21 cellular contexts compared by ENCODE assay signal in the genomic region with DNA sequence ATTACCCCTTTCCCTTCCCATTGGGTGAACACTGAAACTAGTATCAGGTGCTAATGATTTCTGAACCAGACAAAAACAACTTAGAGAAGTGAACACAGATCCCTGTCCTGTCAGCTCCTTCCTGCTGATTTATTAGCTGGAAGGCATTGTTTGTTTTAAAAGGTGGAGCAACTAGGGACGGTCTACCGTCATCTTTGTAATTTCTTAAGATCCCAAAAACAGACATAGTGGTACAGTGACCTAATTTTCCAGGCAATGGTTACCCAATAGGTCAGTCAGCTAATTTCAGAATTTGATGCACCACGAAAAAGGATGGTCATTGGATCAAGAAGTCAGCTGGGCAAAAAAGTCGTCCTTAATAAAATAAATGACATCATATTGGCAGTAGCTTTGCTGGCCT. TPM values are rescaled to one million over a fixed set of nuclear protein-coding genes. Genes with fewer than 3 reads are reported as not detected.
"Had no signal": no experiment of that assay in that cellular context is flagged by ENCODE, and none has a peak within 500 bp of the region (broad histone marks: within the 10 kb centered on the region; RNA-seq: fewer than 3 reads in every experiment).

No MANE protein-coding gene starts in this region.

- H3K27me3 ChIP-seq: adrenal gland, cardiac muscle cell, suprapubic skin, transverse colon, uterus had no signal

- H3K9me3 ChIP-seq: adrenal gland, suprapubic skin, transverse colon, uterus had no signal

- DNase-seq: activated CD4-positive, alpha-beta T cell treated with anti-CD3 and anti-CD28 coated beads for 1 hour; activated CD4-positive, alpha-beta T cell treated with anti-CD3 and anti-CD28 coated beads, Interleukin-2, amount 50 U/mL, for 4 hours; activated gamma-delta T cell; adrenal gland; dermis blood vessel endothelial cell; effector memory CD4-positive, alpha-beta T cell; immature natural killer cell; nephron progenitor cell; nucleus accumbens; posterior cingulate gyrus; retina; SW 1271; transverse colon; uterus; WERI-Rb-1 had no signal

- H3K4me3 ChIP-seq: adrenal gland, cardiac muscle cell, suprapubic skin, transverse colon, uterus had no signal

- H3K36me3 ChIP-seq: adrenal gland, cardiac muscle cell, suprapubic skin, transverse colon, uterus, WERI-Rb-1 had no signal

- H3K27ac ChIP-seq: adrenal gland, cardiac muscle cell, suprapubic skin, transverse colon, uterus, WERI-Rb-1 had no signal

- H3K4me1 ChIP-seq: adrenal gland, uterus had no signal

RNA-seq across cellular contexts. Expression of a gene that starts 27.4 kb away (rescaled TPM):
- total RNA-seq: activated CD8-positive, alpha-beta memory T cell treated with anti-CD3 and anti-CD28 coated beads for 36 hours; cardiac muscle cell; lung microvascular endothelial cell; myocyte; suprapubic skin; T-helper 2 cell treated with Interferon-gamma antibody and Interleukin-4, amounts not matched to agents 100 ng/mL and 5 ng/mL, for 36 hours had no signal
- polyA plus RNA-seq: cardiac muscle cell, immature natural killer cell had no signal
